Comparison of ENCODE assay signal across 24 cellular contexts in the genomic region with DNA sequence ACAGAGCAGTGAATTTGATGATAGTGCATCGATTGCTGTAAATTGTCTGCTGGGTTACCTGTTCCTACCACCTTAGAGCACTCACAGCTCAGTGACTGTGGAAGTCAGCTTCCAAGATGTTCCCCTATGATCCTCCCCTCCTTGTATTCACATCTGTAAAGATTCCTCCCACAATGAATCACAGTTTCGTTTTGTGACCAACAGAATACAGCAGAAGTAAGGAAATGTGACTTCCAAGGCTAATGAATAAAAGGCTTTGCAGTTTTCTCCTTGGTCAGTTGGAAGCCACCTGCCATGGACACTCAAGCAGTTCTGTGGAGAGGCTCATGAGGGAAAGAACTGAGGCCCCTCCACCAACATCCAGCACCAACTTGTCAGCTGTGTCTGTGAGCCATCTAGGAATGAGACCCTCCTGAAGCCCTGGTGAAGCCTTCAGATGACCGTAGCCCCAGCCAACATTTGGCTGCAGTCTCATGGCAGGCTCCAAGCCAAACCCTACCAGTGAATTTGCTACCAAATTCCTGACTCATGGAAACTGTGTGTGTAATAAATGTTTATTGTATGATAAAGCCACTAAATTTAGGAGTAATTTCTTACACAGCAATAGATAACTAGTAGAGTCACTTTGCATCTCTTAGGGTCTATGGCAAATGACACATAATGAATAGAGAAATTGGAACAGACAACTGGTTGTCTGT.
"Had no signal": no experiment of that assay in that cellular context is flagged by ENCODE, and none has a peak within 500 bp of the region (broad histone marks: within the 10 kb centered on the region; RNA-seq: fewer than 3 reads in every experiment).

No MANE protein-coding gene starts in this region.

- ATAC-seq: heart left ventricle; left lobe of liver; natural killer cell; right lobe of liver; stimulated activated memory B cell treated with anti-CD40 and anti-IgM and Interleukin-4, amounts not matched to agents 10 μg/mL and 1 μg/mL and 100 μg/mL, for 72 hours had no signal

- DNase-seq: effector memory CD4-positive, alpha-beta T cell; foreskin melanocyte; heart left ventricle; hippocampal formation; kidney glomerular epithelial cell; mammary epithelial cell; natural killer cell; occipital lobe; right lobe of liver; stimulated activated CD4-positive, alpha-beta T cell treated with anti-CD3 and anti-CD28 coated beads, Interleukin-15, amount 100 ng/mL, for 24 hours; stimulated activated CD4-positive, alpha-beta T cell treated with anti-CD3 and anti-CD28 coated beads, Interleukin-1b, Interleukin-23, amount 100 ng/mL, for 48 hours; stimulated activated CD4-positive, alpha-beta T cell treated with anti-CD3 and anti-CD28 coated beads, Interleukin-4, amount 100 ng/mL, for 24 hours; testis; trophoblast cell had no signal

- H2AFZ ChIP-seq: neural progenitor cell, parathyroid adenoma had no signal

- H3K4me3 ChIP-seq: esophagus muscularis mucosa, heart left ventricle, neural progenitor cell, prostate gland, right lobe of liver, testis had no signal

- H3K79me2 ChIP-seq: parathyroid adenoma had no signal

- H3K27ac ChIP-seq: heart left ventricle, neural progenitor cell, parathyroid adenoma, prostate gland, right lobe of liver, testis had no signal

- H3K9me3 Mint-ChIP-seq: central memory CD8-positive, alpha-beta T cell; natural killer cell; neural progenitor cell; stimulated activated memory B cell treated with anti-CD40 and anti-IgM and Interleukin-4, amounts not matched to agents 10 μg/mL and 1 μg/mL and 100 μg/mL, for 72 hours; stimulated activated naive CD8-positive, alpha-beta T cell treated with anti-CD3 and anti-CD28 coated beads, Interleukin-15, Interleukin-2, amounts not matched to agents 100 ng/mL and 50 ng/mL, for 24 hours had no signal

- H3K27me3 ChIP-seq: esophagus muscularis mucosa, heart left ventricle, neural progenitor cell, right lobe of liver, testis had no signal

- H3K9ac ChIP-seq: neural progenitor cell, parathyroid adenoma had no signal

- H3K27ac Mint-ChIP-seq: natural killer cell; neural progenitor cell; stimulated activated memory B cell treated with anti-CD40 and anti-IgM and Interleukin-4, amounts not matched to agents 10 μg/mL and 1 μg/mL and 100 μg/mL, for 72 hours; stimulated activated naive CD8-positive, alpha-beta T cell treated with anti-CD3 and anti-CD28 coated beads, Interleukin-15, Interleukin-2, amounts not matched to agents 100 ng/mL and 50 ng/mL, for 24 hours had no signal

- H3K4me1 Mint-ChIP-seq: central memory CD8-positive, alpha-beta T cell; natural killer cell; neural progenitor cell; stimulated activated memory B cell treated with anti-CD40 and anti-IgM and Interleukin-4, amounts not matched to agents 10 μg/mL and 1 μg/mL and 100 μg/mL, for 72 hours had no signal

- H3K9me3 ChIP-seq: esophagus muscularis mucosa, heart left ventricle, prostate gland, right lobe of liver, testis had no signal

- FAIRE-seq: endometrium, islet of Langerhans had no signal

- H3K36me3 ChIP-seq: esophagus muscularis mucosa, heart left ventricle, neural progenitor cell, prostate gland, right lobe of liver had no signal

- H3K36me3 Mint-ChIP-seq: natural killer cell; neural progenitor cell; stimulated activated memory B cell treated with anti-CD40 and anti-IgM and Interleukin-4, amounts not matched to agents 10 μg/mL and 1 μg/mL and 100 μg/mL, for 72 hours had no signal

- H3K4me2 ChIP-seq: neural progenitor cell had no signal

- H3K4me1 ChIP-seq: heart left ventricle, neural progenitor cell, parathyroid adenoma, prostate gland, right lobe of liver had no signal

- H3K4me3 Mint-ChIP-seq: central memory CD8-positive, alpha-beta T cell; natural killer cell; neural progenitor cell; stimulated activated memory B cell treated with anti-CD40 and anti-IgM and Interleukin-4, amounts not matched to agents 10 μg/mL and 1 μg/mL and 100 μg/mL, for 72 hours; stimulated activated naive CD8-positive, alpha-beta T cell treated with anti-CD3 and anti-CD28 coated beads, Interleukin-15, Interleukin-2, amounts not matched to agents 100 ng/mL and 50 ng/mL, for 24 hours had no signal
